9 cellular contexts compared by ENCODE assay signal in genomic region chr2:235595420-235596010, GRCh38.
DNase-seq lines count a peak whose midpoint lies in the region; ATAC-seq and TF ChIP-seq lines count a peak whose summit lies in the region.
"Had no signal": no experiment of that assay in that cellular context is flagged by ENCODE, and none has a peak within 500 bp of the region (broad histone marks: within the 10 kb centered on the region; RNA-seq: fewer than 3 reads in every experiment).

No MANE protein-coding gene starts in this region.

- peak; percentile 77 for ATAC-seq in left ventricle myocardium superior
- ATAC-seq in GM18909 (IDR thresholded peaks at IDR 0.05; ENCODE audit: poor library complexity, unreplicated experiment): no peak
- no peak for ATAC-seq in GM21360 (IDR thresholded peaks at IDR 0.05; ENCODE audit: unreplicated experiment)

- H3K9me3 ChIP-seq in OCI-LY1 (ENCODE audit: low read length) (no peaks in the 10 kb centered on the region), sigmoid colon (no peaks in the 10 kb centered on the region)

- TF ChIP-seq EP300 in sigmoid colon (IDR thresholded peaks at IDR 0.05): no peak

- no peaks in the 10 kb centered on the region for H3K79me2 ChIP-seq in OCI-LY1 (ENCODE audit: insufficient read depth, low read length)

- no peaks in the 10 kb centered on the region for H4K20me1 ChIP-seq in OCI-LY1 (ENCODE audit: insufficient read depth, low read length)

- no peaks in the 10 kb centered on the region for H3F3A ChIP-seq in OCI-LY1 (ENCODE audit: insufficient read depth, low read length)

- no peak for TF ChIP-seq POLR2A in sigmoid colon (IDR thresholded peaks at IDR 0.05)

- peak; percentile 73 for TF ChIP-seq CTCF in OCI-LY1 (IDR thresholded peaks at IDR 0.05; ENCODE audit: low read length)
- TF ChIP-seq CTCF in sigmoid colon (IDR thresholded peaks at IDR 0.05): peak; percentile 78 to 88 (median 86)

- no peak overlapping the region for H3K9ac ChIP-seq in OCI-LY1 (ENCODE audit: low read length)

- H3K9me2 ChIP-seq in OCI-LY1 (ENCODE audit: low read depth, low read length): no peaks in the 10 kb centered on the region

- no peaks in the 10 kb centered on the region for H3K36me3 ChIP-seq in OCI-LY1 (ENCODE audit: insufficient read depth, low read length)
- H3K36me3 ChIP-seq in sigmoid colon: no peaks in the 10 kb centered on the region

- peak; percentile 3 for DNase-seq in DMS53 treated with DMSO at 0.1 percent for 48 hours (lab: John Stamatoyannopoulos, UW; ENCODE audit: unreplicated experiment)
- DNase-seq in HK-2 (ENCODE audit: unreplicated experiment): peak; percentile 51
- DNase-seq in anterior cingulate cortex (lab: John Stamatoyannopoulos, UW): peak in 50 of 58 donors; percentile 21 to 80 (median 52)
- DNase-seq in left ventricle myocardium superior: peak; percentile 81
- DNase-seq in sigmoid colon: peak; percentile 87
- DNase-seq: activated T-cell treated with anti-CD3 and anti-CD28 coated beads, Interleukin-2, amount 50 U/mL, for 4 hours had no signal

- intact Hi-C loops in left ventricle myocardium superior (cut with micrococcal nuclease) (loop anchor here (2.0 to 10.0 kb wide), 2 partner anchors 79 to 151 kb away; no protein-coding TSS in a partner anchor), sigmoid colon (cut with DNase I) (loop anchor here (1.0 kb wide), 2 partner anchors 75 to 151 kb away; no protein-coding TSS in a partner anchor)

- H3K27me3 ChIP-seq in OCI-LY1 (ENCODE audit: insufficient read depth, low read length) (no peaks in the 10 kb centered on the region; the same call in 1 of the 2 replicates), sigmoid colon (no peaks in the 10 kb centered on the region)

- H3K27ac ChIP-seq in OCI-LY1 (ENCODE audit: low read depth, low read length, poor library complexity, severe bottlenecking) (no peak overlapping the region), sigmoid colon (no peak overlapping the region)

- 42 to 51% methylated on average over 10 of the region's 10 CpGs for WGBS in sigmoid colon, 2 donors

- H3K4me2 ChIP-seq in OCI-LY1 (ENCODE audit: low read length): no peak overlapping the region

- H3K4me3 ChIP-seq in OCI-LY1 (ENCODE audit: low read depth, low read length, poor library complexity, severe bottlenecking) (no peak overlapping the region), sigmoid colon (no peak overlapping the region)

- H2AFZ ChIP-seq in OCI-LY1 (ENCODE audit: low read length): no peak overlapping the region

- no peaks in the 10 kb centered on the region for H3K4me1 ChIP-seq in OCI-LY1 (ENCODE audit: insufficient read depth, low read length, severe bottlenecking)
- peaks cover 0 to 31% (median 19%) of the 10 kb centered on the region in 4 donors for H3K4me1 ChIP-seq in sigmoid colon

Comparison
In these comparisons a context has a peak if more than half of its experiments do, and no peak if none do; other contexts are left out.
1. DNase-seq: peak in every context shown above with its lines; median percentile 87 in sigmoid colon; 81 in left ventricle myocardium superior; 52 in anterior cingulate cortex; 51 in HK-2; 3 in DMS53 treated with DMSO at 0.1 percent for 48 hours.